Comparison of ENCODE assay signal across 29 cellular contexts in genomic region chr3:41050149-41050548, GRCh38.
"Had no signal": no experiment of that assay in that cellular context is flagged by ENCODE, and none has a peak within 500 bp of the region (broad histone marks: within the 10 kb centered on the region; RNA-seq: fewer than 3 reads in every experiment).

No MANE protein-coding gene starts in this region.

- H3K4me3 Mint-ChIP-seq: activated CD4-positive, alpha-beta T cell treated with anti-CD3 and anti-CD28 coated beads for 36 hours; activated CD4-positive, alpha-beta T cell treated with anti-CD3 and anti-CD28 coated beads, Interleukin-2, amount 10 ng/mL, durations not matched to agents 7 days and 5 days; activated CD8-positive, alpha-beta T cell treated with anti-CD3 and anti-CD28 coated beads, Interleukin-2, amount 10 ng/mL, durations not matched to agents 7 days and 5 days; activated naive CD4-positive, alpha-beta T cell treated with anti-CD3 and anti-CD28 coated beads for 36 hours; activated T-cell treated with anti-CD3 and anti-CD28 coated beads, Interleukin-2, amount 50 U/mL, for 24 hours; activated T-helper 1 cell treated with anti-CD3 and anti-CD28 coated beads, Interleukin-12 subunit alpha, Interleukin-12 subunit beta, Interleukin-2, Interleukin-4 antibody, amounts not matched to agents 30 ng/mL and 10 ng/mL and 1 ng/mL, durations not matched to agents 14 hours and 24 hours and 36 hours; brain; IgD-negative memory B cell; T-helper 1 cell treated with Interleukin-12 subunit alpha and Interleukin-12 subunit beta and Interleukin-4 antibody, amounts not matched to agents 30 μg/mL and 1 μg/mL, for 36 hours; T-helper 2 cell treated with Interferon-gamma antibody and Interleukin-4, amounts not matched to agents 5 μg/mL and 100 μg/mL, for 36 hours had no signal

- H3K4me3 ChIP-seq: adrenal gland, SJSA1 had no signal

- H3K9me3 ChIP-seq: adrenal gland, SJSA1, SK-N-SH had no signal

- ATAC-seq: activated CD4-positive, alpha-beta T cell treated with anti-CD3 and anti-CD28 coated beads for 36 hours; activated CD4-positive, CD25-positive, alpha-beta regulatory T cell treated with anti-CD3 and anti-CD28 coated beads, Interleukin-2, amount 50 U/mL, for 24 hours; activated CD8-positive, alpha-beta T cell treated with anti-CD3 and anti-CD28 coated beads, Interleukin-2, amount 10 ng/mL, durations not matched to agents 7 days and 5 days; activated naive CD4-positive, alpha-beta T cell treated with anti-CD3 and anti-CD28 coated beads, Interleukin-2, amount 50 U/mL, for 72 hours; Panc1 had no signal

- H3K27me3 ChIP-seq: adrenal gland, SJSA1 had no signal

- H3K36me3 ChIP-seq: adrenal gland, SJSA1 had no signal

- DNase-seq: activated CD4-positive, alpha-beta T cell treated with anti-CD3 and anti-CD28 coated beads for 36 hours; activated CD4-positive, alpha-beta T cell treated with anti-CD3 and anti-CD28 coated beads, Interleukin-2, amount 10 ng/mL, durations not matched to agents 7 days and 5 days; activated CD4-positive, alpha-beta T cell treated with anti-CD3 and anti-CD28 coated beads, Interleukin-2, amount 50 U/mL, for 48 hours; activated CD8-positive, alpha-beta T cell treated with anti-CD3 and anti-CD28 coated beads, Interleukin-2, amount 10 ng/mL, durations not matched to agents 7 days and 5 days; activated gamma-delta T cell treated with Interleukin-2 at 50 U/mL for 16 hours; activated naive CD4-positive, alpha-beta T cell treated with anti-CD3 and anti-CD28 coated beads for 36 hours; activated T-cell treated with anti-CD3 and anti-CD28 coated beads, Interleukin-2, amount 50 U/mL, for 24 hours; adrenal gland; Karpas-422; KBM-7; MM.1S; MV-4-11; NCI-H1092; NCI-H1436 treated with DMSO at 0.1 percent for 48 hours; NCI-H187; NCI-H2081 treated with DMSO at 0.1 percent for 48 hours; NCI-H345; NCI-H524 treated with DMSO at 0.1 percent for 48 hours; SHP77; SK-N-SH had no signal

- H3K9me3 Mint-ChIP-seq: activated CD4-positive, alpha-beta T cell treated with anti-CD3 and anti-CD28 coated beads, Interleukin-2, amount 10 ng/mL, durations not matched to agents 7 days and 5 days; activated T-cell treated with anti-CD3 and anti-CD28 coated beads, Interleukin-2, amount 50 U/mL, for 24 hours; T-helper 2 cell treated with Interferon-gamma antibody and Interleukin-4, amounts not matched to agents 5 μg/mL and 100 μg/mL, for 36 hours had no signal

- H3K27ac ChIP-seq: adrenal gland, SJSA1 had no signal

- H3K4me1 Mint-ChIP-seq: activated CD4-positive, alpha-beta T cell treated with anti-CD3 and anti-CD28 coated beads for 36 hours; activated CD4-positive, alpha-beta T cell treated with anti-CD3 and anti-CD28 coated beads, Interleukin-2, amount 10 ng/mL, durations not matched to agents 7 days and 5 days; brain; IgD-negative memory B cell had no signal

- H3K27ac Mint-ChIP-seq: activated CD4-positive, alpha-beta T cell treated with anti-CD3 and anti-CD28 coated beads for 36 hours; activated CD4-positive, alpha-beta T cell treated with anti-CD3 and anti-CD28 coated beads, Interleukin-2, amount 10 ng/mL, durations not matched to agents 7 days and 5 days; activated CD8-positive, alpha-beta T cell treated with anti-CD3 and anti-CD28 coated beads, Interleukin-2, amount 10 ng/mL, durations not matched to agents 7 days and 5 days; activated naive CD4-positive, alpha-beta T cell treated with anti-CD3 and anti-CD28 coated beads for 36 hours; activated naive CD4-positive, alpha-beta T cell treated with anti-CD3 and anti-CD28 coated beads, Interleukin-2, amount 50 U/mL, for 72 hours; activated T-cell treated with anti-CD3 and anti-CD28 coated beads, Interleukin-2, amount 50 U/mL, for 24 hours; activated T-helper 1 cell treated with anti-CD3 and anti-CD28 coated beads, Interleukin-12 subunit alpha, Interleukin-12 subunit beta, Interleukin-2, Interleukin-4 antibody, amounts not matched to agents 30 ng/mL and 10 ng/mL and 1 ng/mL, durations not matched to agents 14 hours and 24 hours and 36 hours; brain; IgD-negative memory B cell; T-helper 1 cell treated with Interleukin-12 subunit alpha and Interleukin-12 subunit beta and Interleukin-4 antibody, amounts not matched to agents 30 μg/mL and 1 μg/mL, for 36 hours; T-helper 2 cell treated with Interferon-gamma antibody and Interleukin-4, amounts not matched to agents 5 μg/mL and 100 μg/mL, for 36 hours had no signal

- H3K4me2 ChIP-seq: SK-N-SH had no signal

- H3K36me3 Mint-ChIP-seq: activated naive CD4-positive, alpha-beta T cell treated with anti-CD3 and anti-CD28 coated beads, Interleukin-2, amount 50 U/mL, for 72 hours; brain had no signal

- H3K4me1 ChIP-seq: adrenal gland, SJSA1 had no signal

- H3K9ac ChIP-seq: SK-N-SH had no signal

- H3K27me3 Mint-ChIP-seq: IgD-negative memory B cell had no signal
